In genomic region chr19:39833464-39834286, GRCh38 we compare ENCODE assay signal across 1 cellular context.
A peak's percentile ranks its signal among the peaks of the same experiment; 100 is the strongest.
TF ChIP-seq lines count a peak whose summit lies in the region.

DYRK1B (minus strand) TSS chr19:39834162; CDS start chr19:39831867, 2,295 bp downstream.

TF ChIP-seq in HepG2, 621 proteins besides CTCF, POLR2A, EP300 and RAD21 (continued from another document):
- TF ChIP-seq ZNF609 (CRISPR knock-in tag; IDR thresholded peaks at IDR 0.05; ENCODE audit: borderline replicate concordance) (no peak), RBFOX2 (IDR thresholded peaks at IDR 0.05; ENCODE audit: low read depth, low read length) (peak; percentile 16; the same call in 1 of the 2 replicates), POGK (CRISPR knock-in tag; conservative IDR thresholded peaks at IDR 0.05) (no peak), ZNF281 (CRISPR knock-in tag; IDR thresholded peaks at IDR 0.05; ENCODE audit: borderline replicate concordance) (peak; percentile 39; the same call in 1 of the 2 replicates), CBX5 (CRISPR knock-in tag; IDR thresholded peaks at IDR 0.05; ENCODE audit: borderline replicate concordance) (no peak), FOSL2 (CRISPR knock-in tag; IDR thresholded peaks at IDR 0.05) (no peak), ARID3A (IDR thresholded peaks at IDR 0.05; ENCODE audit: low read depth, low read length) (no peak), RCOR2 (CRISPR knock-in tag; IDR thresholded peaks at IDR 0.05) (no peak), TGIF2 (CRISPR knock-in tag; IDR thresholded peaks at IDR 0.05) (no peak), ZBTB7B (CRISPR knock-in tag; IDR thresholded peaks at IDR 0.05) (no peak), ZNF331 (CRISPR knock-in tag; IDR thresholded peaks at IDR 0.05) (no peak), ZNF124 (CRISPR knock-in tag; IDR thresholded peaks at IDR 0.05) (no peak), ZNF101 (CRISPR knock-in tag; IDR thresholded peaks at IDR 0.05; ENCODE audit: borderline replicate concordance, low read depth) (no peak), DZIP1 (CRISPR knock-in tag; IDR thresholded peaks at IDR 0.05) (no peak), JDP2 (CRISPR knock-in tag; IDR thresholded peaks at IDR 0.05; ENCODE audit: borderline replicate concordance) (no peak), ERF (CRISPR knock-in tag; IDR thresholded peaks at IDR 0.05) (no peak), NFYC (CRISPR knock-in tag; IDR thresholded peaks at IDR 0.05) (peak; percentile 66), PHF20 (CRISPR knock-in tag; IDR thresholded peaks at IDR 0.05) (no peak), E2F1 (CRISPR knock-in tag; IDR thresholded peaks at IDR 0.05) (no peak), MTA1 (CRISPR knock-in tag; IDR thresholded peaks at IDR 0.05; ENCODE audit: borderline replicate concordance) (no peak), AGO2 (optimal IDR thresholded peaks at IDR 0.05; ENCODE audit: low read depth, low read length) (peak; percentile 84), ZUFSP (CRISPR knock-in tag; IDR thresholded peaks at IDR 0.05; ENCODE audit: borderline replicate concordance) (no peak), NR2F1 (CRISPR knock-in tag; IDR thresholded peaks at IDR 0.05) (no peak), NFATC3 (CRISPR knock-in tag; IDR thresholded peaks at IDR 0.05) (no peak)
